ENCODE assay signal across 8 cellular contexts in genomic region chr19:30649934-30650614, GRCh38.
A peak's percentile ranks its signal among the peaks of the same experiment; 100 is the strongest.
DNase-seq lines count a peak whose midpoint lies in the region; ATAC-seq and TF ChIP-seq lines count a peak whose summit lies in the region.

No MANE protein-coding gene starts in this region.

- TF ChIP-seq POLR2A in gastroesophageal sphincter (IDR thresholded peaks at IDR 0.05) = no peak

- ATAC-seq in gastroesophageal sphincter (no peak), HG03439 (IDR thresholded peaks at IDR 0.05; ENCODE audit: unreplicated experiment) (no peak)

- H3K4me1 ChIP-seq in gastroesophageal sphincter = no peaks in the 10 kb centered on the region

- H3K9me3 ChIP-seq in gastroesophageal sphincter = no peaks in the 10 kb centered on the region

- H3K4me3 ChIP-seq in WI38 (ENCODE audit: low read depth, low read length) (no peak overlapping the region), gastroesophageal sphincter (no peak overlapping the region)

- in situ Hi-C loops in G401 (cut with HindIII; ENCODE audit: low sequenced_read_pairs) = no loop called here

- no peaks in the 10 kb centered on the region for H3K36me3 ChIP-seq in gastroesophageal sphincter

- H3K27me3 ChIP-seq in gastroesophageal sphincter = peaks cover 82% of the 10 kb centered on the region

- TF ChIP-seq EP300 in gastroesophageal sphincter (IDR thresholded peaks at IDR 0.05) = no peak

- H3K27ac ChIP-seq in gastroesophageal sphincter = no peak overlapping the region

- peak; percentile 74 for DNase-seq in AG08395 (ENCODE audit: low spot score)
- DNase-seq in G401 (ENCODE audit: low spot score) = peak; percentile 82
- DNase-seq in NCI-H1436 treated with DMSO at 0.1 percent for 48 hours (lab: John Stamatoyannopoulos, UW) = peak; percentile 67
- peak; percentile 81 for DNase-seq in retina
- no peak for DNase-seq in NCI-H226

- peak; percentile 71 for TF ChIP-seq CTCF in WI38 (IDR thresholded peaks at IDR 0.05; ENCODE audit: low read depth, low read length)
- TF ChIP-seq CTCF in gastroesophageal sphincter (IDR thresholded peaks at IDR 0.05) = peak; percentile 54 to 72 (median 56)

- WGBS in gastroesophageal sphincter (ENCODE audit: low coverage in 1 of 2), 2 donors = 10 to 12% methylated on average over 8 to 9 of the region's 9 CpGs
